In the genomic region with DNA sequence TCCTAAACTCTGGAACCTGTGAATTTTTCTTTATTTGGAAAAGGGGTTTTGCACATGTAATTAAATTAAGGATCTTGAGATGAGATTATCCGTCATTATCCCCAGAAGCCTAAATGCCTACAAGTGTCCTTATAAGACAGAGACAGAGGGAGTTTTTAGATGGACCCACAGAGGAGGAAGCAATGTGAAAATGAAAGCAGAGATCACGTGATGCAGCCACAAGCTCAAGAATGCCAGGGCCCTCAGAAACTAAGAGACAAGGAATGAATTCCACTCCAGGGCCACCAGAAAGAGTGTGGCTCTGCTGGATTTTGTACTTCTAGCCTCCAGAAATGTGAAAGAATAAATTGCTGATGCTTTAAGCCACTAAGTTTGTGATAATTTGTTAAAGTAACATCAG, we compare ENCODE assay signal across 9 cellular contexts.
DNase-seq lines count a peak whose midpoint lies in the region; ATAC-seq, FAIRE-seq and TF ChIP-seq lines count a peak whose summit lies in the region.
"Had no signal": no experiment of that assay in that cellular context is flagged by ENCODE, and none has a peak within 500 bp of the region (broad histone marks: within the 10 kb centered on the region; RNA-seq: fewer than 3 reads in every experiment).

No MANE protein-coding gene starts in this region.

- FAIRE-seq in K562 (lab: Jason Lieb, UNC), result no peak

- 3% methylated on average over 2 of the region's 2 CpGs for WGBS in K562 (ENCODE audit: insufficient coverage, low coverage, missing lambda C conversion rate)
- 56 to 90% methylated on average over 1 to 2 of the region's 2 CpGs for WGBS in mesodermal cell (ENCODE audit: insufficient coverage in 2 of 2), 2 experiments

- CTCF ChIA-PET in MCF 10A (lab: Yijun Ruan, JAX) (interaction anchor here (1.2 kb wide), 1 partner anchor 11 kb away, joined by 4 read pairs; no protein-coding TSS in a partner anchor), K562 (lab: Yijun Ruan, JAX; ENCODE audit: low intra/inter-chr PET ratio) (no interaction called here)

- no peak overlapping the region for H3K9ac ChIP-seq in K562 (ENCODE audit: insufficient read depth in 1 of 2, low read depth in 2 of 2, low read length in 2 of 2)

- H4K20me1 ChIP-seq in K562 (replicated peaks; ENCODE audit: control insufficient read depth, insufficient read depth, low read length), result no peaks in the 10 kb centered on the region

- no peak overlapping the region for H3K4me3 Mint-ChIP-seq in MCF 10A (ENCODE audit: unreplicated experiment)

- H3K27me3 ChIP-seq in breast epithelium (no peaks in the 10 kb centered on the region), K562 (ENCODE audit: control insufficient read depth in 2 of 2, insufficient read depth in 2 of 2, low read length in 2 of 2) (no peaks in the 10 kb centered on the region)

- no TSS peak for BruUV-seq in MCF 10A (replicated peaks; lab: Mats Ljungman, UMichigan)
- no TSS peak for BruUV-seq in K562 (replicated peaks; lab: Mats Ljungman, UMichigan)

- H3K27me3 Mint-ChIP-seq in MCF 10A (ENCODE audit: insufficient read depth, unreplicated experiment), result no peaks in the 10 kb centered on the region

- no peak overlapping the region for H3K27ac Mint-ChIP-seq in MCF 10A (ENCODE audit: low read depth, unreplicated experiment)

- TF ChIP-seq EP300 in K562 (IDR thresholded peaks at IDR 0.05; ENCODE audit: low read length), result no peak

- H3K9me3 ChIP-seq in breast epithelium (no peaks in the 10 kb centered on the region), K562 (replicated peaks; ENCODE audit: control insufficient read depth, insufficient read depth, low read depth, low read length) (no peaks in the 10 kb centered on the region), mesodermal cell (ENCODE audit: control insufficient read depth, low read length) (no peaks in the 10 kb centered on the region)

- H3K9me1 ChIP-seq in K562 (ENCODE audit: control insufficient read depth, insufficient read depth, low read length), result no peaks in the 10 kb centered on the region

- TF ChIP-seq RAD21 in K562 (CRISPR knock-in tag; conservative IDR thresholded peaks at IDR 0.05 in 1 of 2, IDR thresholded peaks at IDR 0.05 in 1 of 2), result no peak

- H3K4me2 ChIP-seq in K562 (ENCODE audit: insufficient read depth, low read length), result no peak overlapping the region

- H3K4me3 ChIP-seq in breast epithelium (peak overlapping the region in 2 of 3 donors; percentile 4 to 9), K562 (no peak overlapping the region), mesodermal cell (ENCODE audit: extremely low read depth, insufficient read depth, low read length, poor library complexity, severe bottlenecking) (no peak overlapping the region)
- H3K4me3 ChIP-seq: lung had no signal

- POLR2A ChIA-PET in MCF 10A (lab: Yijun Ruan, JAX), result interaction anchor here (0.8 to 1.0 kb wide), 5 partner anchors 8 to 74 kb away, joined by 3 to 4 read pairs (median 3); no protein-coding TSS in a partner anchor
- POLR2A ChIA-PET in K562 (lab: Yijun Ruan, JAX), result no interaction called here

- DNase-seq in breast epithelium (ENCODE audit: low spot score in 2 of 2) (peak in 1 of 2 donors; percentile 52), MCF 10A (ENCODE audit: unreplicated experiment) (no peak), HT-29 (ENCODE audit: low spot score) (peak; percentile 44), K562 (ENCODE audit: extremely low read depth in 1 of 4, low spot score in 3 of 4) (peak in 1 of 4 experiments; percentile 4), NCI-H1930 (lab: John Stamatoyannopoulos, UW) (no peak), NCI-H146 (lab: John Stamatoyannopoulos, UW) (no peak)

- peaks cover 5% of the 10 kb centered on the region for H3K4me1 Mint-ChIP-seq in MCF 10A (ENCODE audit: insufficient read depth, unreplicated experiment)

- H3K4me1 ChIP-seq in breast epithelium, result no peaks in the 10 kb centered on the region
- no peaks in the 10 kb centered on the region for H3K4me1 ChIP-seq in K562 (replicated peaks in 1 of 2; ENCODE audit: control insufficient read depth in 2 of 2, insufficient read depth in 2 of 2, low read length in 2 of 2)
- H3K4me1 ChIP-seq in mesodermal cell (ENCODE audit: control insufficient read depth, insufficient read depth, low read length, poor library complexity, severe bottlenecking), result peaks cover 6% of the 10 kb centered on the region

- H3K27ac ChIP-seq in breast epithelium (peak overlapping the region in 1 of 2 donors; percentile 68), K562 (ENCODE audit: extremely low read depth, low read depth, low read length) (no peak overlapping the region), mesodermal cell (ENCODE audit: low read depth, low read length, severe bottlenecking) (peak overlapping the region; percentile 10)

- ATAC-seq in K562 (no peak), HG02623 (IDR thresholded peaks at IDR 0.05; ENCODE audit: unreplicated experiment) (no peak)

- no peak for TF ChIP-seq POLR2A in breast epithelium (IDR thresholded peaks at IDR 0.05)
- no peak for TF ChIP-seq POLR2A in K562 (conservative IDR thresholded peaks at IDR 0.05)

- in situ Hi-C loops in K562 (cut with MboI), result no loop called here

- TF ChIP-seq CTCF in breast epithelium (IDR thresholded peaks at IDR 0.05), result no peak
- no peak for TF ChIP-seq CTCF in MCF 10A (IDR thresholded peaks at IDR 0.05; ENCODE audit: unreplicated experiment)
- TF ChIP-seq CTCF in K562 (IDR thresholded peaks at IDR 0.05 in 2 of 3, conservative IDR thresholded peaks at IDR 0.05 in 1 of 3; ENCODE audit: insufficient read depth in 2 of 3, low read depth in 1 of 3, low read length in 3 of 3), result no peak

- intact Hi-C loops in breast epithelium (cut with DNase I; ENCODE audit: low total_unique reads), result no loop called here
- intact Hi-C loops in MCF 10A (cut with micrococcal nuclease), result no loop called here
- intact Hi-C loops in K562 (cut with micrococcal nuclease), result no loop called here

- H3K79me2 ChIP-seq in K562 (ENCODE audit: control insufficient read depth, insufficient read depth, low read length), result no peaks in the 10 kb centered on the region

- no peaks in the 10 kb centered on the region for H3K9me3 Mint-ChIP-seq in MCF 10A (ENCODE audit: unreplicated experiment)

- H3K36me3 ChIP-seq in breast epithelium, result no peaks in the 10 kb centered on the region
- no peaks in the 10 kb centered on the region for H3K36me3 ChIP-seq in K562 (ENCODE audit: control insufficient read depth, insufficient read depth, low read length)
- H3K36me3 ChIP-seq in mesodermal cell (ENCODE audit: control insufficient read depth, insufficient read depth, low read length), result peaks cover 9% of the 10 kb centered on the region

- no peaks in the 10 kb centered on the region for H3K36me3 Mint-ChIP-seq in MCF 10A (ENCODE audit: insufficient read depth, unreplicated experiment)

- peak overlapping the region; percentile 64; the same call in 1 of the 2 replicates for H2AFZ ChIP-seq in K562 (ENCODE audit: low read depth, low read length)

TF ChIP-seq in K562, 482 proteins besides CTCF, POLR2A, EP300 and RAD21 (continues in another document):
- TF ChIP-seq RAD51 (IDR thresholded peaks at IDR 0.05; ENCODE audit: borderline replicate concordance, low read depth), result peak; percentile 92

Comparison
In these comparisons a context has a peak if more than half of its experiments do, and no peak if none do; other contexts are left out.
1. H3K4me3 ChIP-seq: peak in breast epithelium (2 of 3); none in K562 (single experiment) and mesodermal cell (single experiment).